ENCODE assay signal across 27 cellular contexts in genomic region chr2:71777946-71778345, GRCh38.
DNase-seq lines count a peak whose midpoint lies in the region; ATAC-seq, FAIRE-seq and TF ChIP-seq lines count a peak whose summit lies in the region.
"Had no signal": no experiment of that assay in that cellular context is flagged by ENCODE, and none has a peak within 500 bp of the region (broad histone marks: within the 10 kb centered on the region; RNA-seq: fewer than 3 reads in every experiment).

No MANE protein-coding gene starts in this region.

- no peaks in the 10 kb centered on the region for H3K9me3 Mint-ChIP-seq in activated CD4-positive, alpha-beta T cell treated with anti-CD3 and anti-CD28 coated beads, Interleukin-2, amount 10 ng/mL, durations not matched to agents 24 days and 14 days
- H3K9me3 Mint-ChIP-seq: CD4-positive, alpha-beta T cell; HFFc6 had no signal

- no peak overlapping the region for H3K27ac Mint-ChIP-seq in activated CD4-positive, alpha-beta T cell treated with anti-CD3 and anti-CD28 coated beads, Interleukin-2, amount 10 ng/mL, durations not matched to agents 24 days and 14 days
- H3K27ac Mint-ChIP-seq: CD4-positive, alpha-beta T cell; CD8-positive, alpha-beta memory T cell; HFFc6 had no signal

- no peak overlapping the region for H3K4me3 ChIP-seq in A549
- no peak overlapping the region for H3K4me3 ChIP-seq in esophagus muscularis mucosa
- H3K4me3 ChIP-seq: BLaER1 treated with 17β-estradiol and CSF1 and Interleukin-3, amounts not matched to agents 10 nM and 100 nM; HAP-1 had no signal

- TF ChIP-seq EP300 in A549 (IDR thresholded peaks at IDR 0.05) (no peak), esophagus muscularis mucosa (IDR thresholded peaks at IDR 0.05) (no peak)

- peaks cover 0 to 10% (median 0%) of the 10 kb centered on the region in 4 donors for H3K27me3 ChIP-seq in esophagus muscularis mucosa
- H3K27me3 ChIP-seq: BE2C; BLaER1 treated with 17β-estradiol and CSF1 and Interleukin-3, amounts not matched to agents 10 nM and 100 nM had no signal

- ATAC-seq in A549 (no peak), HG03520 (IDR thresholded peaks at IDR 0.05; ENCODE audit: unreplicated experiment) (no peak)

- H3K4me1 ChIP-seq in A549 (peaks cover 16% of the 10 kb centered on the region), esophagus muscularis mucosa (peaks cover 0 to 4% (median 0%) of the 10 kb centered on the region in 4 donors)
- H3K4me1 ChIP-seq: BE2C; BLaER1 treated with 17β-estradiol and CSF1 and Interleukin-3, amounts not matched to agents 10 nM and 100 nM; HAP-1 had no signal

- TF ChIP-seq CTCF in A549 (IDR thresholded peaks at IDR 0.05) (no peak), esophagus muscularis mucosa (IDR thresholded peaks at IDR 0.05) (no peak)

- CTCF ChIA-PET in A549 (lab: Yijun Ruan, JAX), result interaction anchor here (0.8 to 17.4 kb wide), 14 partner anchors 10 to 802 kb away, joined by 3 to 222 read pairs (median 7); no protein-coding TSS in a partner anchor

- no peaks in the 10 kb centered on the region for H3K27me3 Mint-ChIP-seq in activated CD4-positive, alpha-beta T cell treated with anti-CD3 and anti-CD28 coated beads, Interleukin-2, amount 10 ng/mL, durations not matched to agents 24 days and 14 days

- H3K4me2 ChIP-seq in A549, result no peak overlapping the region
- H3K4me2 ChIP-seq: BLaER1 treated with 17β-estradiol and CSF1 and Interleukin-3, amounts not matched to agents 10 nM and 100 nM had no signal

- H3K4me3 Mint-ChIP-seq in activated CD4-positive, alpha-beta T cell treated with anti-CD3 and anti-CD28 coated beads, Interleukin-2, amount 10 ng/mL, durations not matched to agents 24 days and 14 days, result no peak overlapping the region
- H3K4me3 Mint-ChIP-seq: CD14-positive monocyte; CD4-positive, alpha-beta T cell; CD8-positive, alpha-beta memory T cell; HFFc6 had no signal

- TF ChIP-seq POLR2A in A549 (IDR thresholded peaks at IDR 0.05; ENCODE audit: low read length) (no peak), esophagus muscularis mucosa (IDR thresholded peaks at IDR 0.05; ENCODE audit: low read depth) (no peak)

- no peaks in the 10 kb centered on the region for H3K36me3 Mint-ChIP-seq in activated CD4-positive, alpha-beta T cell treated with anti-CD3 and anti-CD28 coated beads, Interleukin-2, amount 10 ng/mL, durations not matched to agents 24 days and 14 days (ENCODE audit: low read depth)
- H3K36me3 Mint-ChIP-seq: CD14-positive monocyte; CD8-positive, alpha-beta memory T cell had no signal

- H3K9me3 ChIP-seq in A549 (no peaks in the 10 kb centered on the region; the same call in 2 of the 3 replicates), esophagus muscularis mucosa (no peaks in the 10 kb centered on the region)
- H3K9me3 ChIP-seq: BE2C, HAP-1 had no signal

- POLR2A ChIA-PET in A549 (lab: Yijun Ruan, JAX), result no interaction called here

- H3K27ac ChIP-seq in A549 (peak overlapping the region; percentile 17 to 52; a peak in 2 of 6 replicates), esophagus muscularis mucosa (replicated peaks in 1 of 4) (no peak overlapping the region)
- H3K27ac ChIP-seq: 22Rv1; BLaER1 treated with 17β-estradiol and CSF1 and Interleukin-3, amounts not matched to agents 10 nM and 100 nM had no signal

- no peak for TF ChIP-seq RAD21 in A549 (conservative IDR thresholded peaks at IDR 0.05 in 1 of 2, IDR thresholded peaks at IDR 0.05 in 1 of 2)

- no peak for FAIRE-seq in A549 (lab: Jason Lieb, UNC)
- FAIRE-seq: A204.1, D721Med, G401.6, GM12892, H54 had no signal

- 85% methylated on average over 4 of the region's 4 CpGs for WGBS in A549 (ENCODE audit: missing lambda C conversion rate)
- 100% methylated on average over 1 of the region's 4 CpGs for WGBS in esophagus muscularis mucosa

- no peaks in the 10 kb centered on the region for H3K4me1 Mint-ChIP-seq in activated CD4-positive, alpha-beta T cell treated with anti-CD3 and anti-CD28 coated beads, Interleukin-2, amount 10 ng/mL, durations not matched to agents 24 days and 14 days
- H3K4me1 Mint-ChIP-seq: CD14-positive monocyte; CD8-positive, alpha-beta memory T cell had no signal

- no peaks in the 10 kb centered on the region for H3K36me3 ChIP-seq in esophagus muscularis mucosa
- H3K36me3 ChIP-seq: BE2C; BLaER1 treated with 17β-estradiol and CSF1 and Interleukin-3, amounts not matched to agents 10 nM and 100 nM; HAP-1 had no signal

- intact Hi-C loops in activated CD4-positive, alpha-beta T cell treated with anti-CD3 and anti-CD28 coated beads, Interleukin-2, amount 10 ng/mL, durations not matched to agents 24 days and 14 days (cut with micrococcal nuclease), result no loop called here
- intact Hi-C loops in esophagus muscularis mucosa (cut with DNase I), result no loop called here

- DNase-seq in activated CD4-positive, alpha-beta T cell treated with anti-CD3 and anti-CD28 coated beads, Interleukin-2, amount 10 ng/mL, durations not matched to agents 24 days and 14 days, result peak; percentile 24
- no peak for DNase-seq in activated CD4-positive, alpha-beta T cell treated with anti-CD3 and anti-CD28 coated beads for 1 hour
- DNase-seq in A549 (ENCODE audit: low read depth in 1 of 2, low spot score in 1 of 2) (no peak), cerebellar nuclear complex (lab: John Stamatoyannopoulos, UW) (peak; percentile 2 to 31), esophagus muscularis mucosa (ENCODE audit: extremely low spot score) (peak; percentile 87), NCI-H82 treated with DMSO at 0.1 percent for 48 hours (lab: John Stamatoyannopoulos, UW; ENCODE audit: unreplicated experiment) (no peak), UCSD-AML1 (lab: John Stamatoyannopoulos, UW; ENCODE audit: unreplicated experiment) (no peak)
- DNase-seq: ACHN; AML-193; BE2C; CD4-positive, alpha-beta T cell; CD8-positive, alpha-beta memory T cell; DMS 273 treated with DMSO at 0.1 percent for 48 hours; DMS53; DMS79 treated with DMSO at 0.1 percent for 48 hours; GOT3; HFFc6 had no signal

TF ChIP-seq in A549, 52 proteins besides CTCF, POLR2A, EP300 and RAD21:
- TF ChIP-seq MAFK (IDR thresholded peaks at IDR 0.05; ENCODE audit: partially characterized antibody) (no peak), EHMT2 (IDR thresholded peaks at IDR 0.05; ENCODE audit: low read depth) (no peak), HOXB13 (CRISPR knock-in tag; IDR thresholded peaks at IDR 0.05; ENCODE audit: low read depth) (no peak), KDM1A (IDR thresholded peaks at IDR 0.05; ENCODE audit: low read depth) (no peak), TP53 (CRISPR knock-in tag; IDR thresholded peaks at IDR 0.05) (no peak), PBX3 (IDR thresholded peaks at IDR 0.05) (no peak), MYC (IDR thresholded peaks at IDR 0.05; ENCODE audit: borderline replicate concordance, low read length) (no peak), ELK1 (IDR thresholded peaks at IDR 0.05; ENCODE audit: low read depth, low read length) (no peak), HOXA7 (CRISPR knock-in tag; IDR thresholded peaks at IDR 0.05) (no peak), FOXS1 (CRISPR knock-in tag; IDR thresholded peaks at IDR 0.05) (no peak), TFCP2L1 (CRISPR knock-in tag; IDR thresholded peaks at IDR 0.05) (no peak), PHF8 (IDR thresholded peaks at IDR 0.05; ENCODE audit: borderline replicate concordance, low read depth) (no peak), CEBPB (IDR thresholded peaks at IDR 0.05) (no peak), ZC3H11A (IDR thresholded peaks at IDR 0.05) (no peak), GATA3 (IDR thresholded peaks at IDR 0.05; ENCODE audit: borderline replicate concordance) (no peak), BCL3 (IDR thresholded peaks at IDR 0.05) (no peak), MAX (IDR thresholded peaks at IDR 0.05) (no peak)
TF ChIP-seq in A549: peak in this region for 0.

Comparison
In these comparisons a context has a peak if more than half of its experiments do, and no peak if none do; other contexts are left out.
1. DNase-seq: peak in activated CD4-positive, alpha-beta T cell treated with anti-CD3 and anti-CD28 coated beads, Interleukin-2, amount 10 ng/mL, durations not matched to agents 24 days and 14 days (single experiment), cerebellar nuclear complex (2 of 2) and esophagus muscularis mucosa (single experiment); none in activated CD4-positive, alpha-beta T cell treated with anti-CD3 and anti-CD28 coated beads for 1 hour (single experiment), A549 (0 of 2), NCI-H82 treated with DMSO at 0.1 percent for 48 hours (single experiment) and UCSD-AML1 (single experiment).
2. H3K27ac ChIP-seq: peak in A549 (2 of 2); none in esophagus muscularis mucosa (0 of 4).